In the genomic region with DNA sequence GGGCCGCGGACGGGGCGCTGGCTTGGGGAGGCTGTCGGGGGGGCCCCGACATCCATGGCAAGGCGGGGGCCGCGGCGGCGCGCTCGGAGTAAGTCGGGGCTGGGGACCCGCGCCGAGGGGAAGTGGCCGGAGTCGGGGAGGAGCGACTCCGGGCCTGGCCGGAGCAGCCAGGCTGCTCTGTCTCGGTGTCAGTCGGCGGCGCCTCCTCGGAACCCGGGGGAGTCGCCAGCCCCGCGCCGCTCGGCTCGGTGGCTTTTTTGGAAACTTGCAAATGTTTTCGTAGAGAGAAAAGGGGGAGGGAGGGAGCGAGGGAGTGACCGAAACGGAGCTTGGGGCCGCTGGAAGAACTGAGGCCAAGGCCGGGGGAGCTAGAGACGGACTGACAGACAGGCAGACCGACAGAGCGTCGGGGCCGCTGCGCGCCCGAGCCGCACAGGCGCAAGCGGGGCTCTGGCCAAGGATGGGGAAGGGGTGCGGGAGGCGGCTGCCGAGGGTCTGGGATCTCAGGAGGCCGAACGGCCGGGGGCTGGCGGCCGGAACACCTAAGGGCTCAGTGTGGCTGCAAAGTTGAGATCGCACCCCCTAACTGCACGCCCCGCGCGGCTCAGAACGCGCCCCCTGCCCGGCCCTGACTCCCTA, we compare ENCODE assay signal across 9 cellular contexts. TPM values are rescaled to one million over a fixed set of nuclear protein-coding genes. Genes with fewer than 3 reads are reported as not detected.
DNase-seq lines count a peak whose midpoint lies in the region; ATAC-seq and TF ChIP-seq lines count a peak whose summit lies in the region.
"Had no signal": no experiment of that assay in that cellular context is flagged by ENCODE, and none has a peak within 500 bp of the region (broad histone marks: within the 10 kb centered on the region; RNA-seq: fewer than 3 reads in every experiment).

No MANE protein-coding gene starts in this region.

- H3K9me3 ChIP-seq in SK-N-SH (no peaks in the 10 kb centered on the region), esophagus squamous epithelium (no peaks in the 10 kb centered on the region), neural progenitor cell (ENCODE audit: low read depth) (no peaks in the 10 kb centered on the region)

- no peak for TF ChIP-seq EP300 in SK-N-SH (IDR thresholded peaks at IDR 0.05; ENCODE audit: borderline replicate concordance in 1 of 2, low read depth in 1 of 2, low read length in 1 of 2)

- POLR2A ChIA-PET in SK-N-SH (lab: Yijun Ruan, JAX), result interaction anchor here (0.6 to 1.8 kb wide), 3 partner anchors 27 to 37 kb away, joined by 3 to 6 read pairs (median 3); no protein-coding TSS in a partner anchor

- 0% methylated on average over 7 of the region's 67 CpGs for WGBS in SK-N-SH (ENCODE audit: low lambda C conversion rate)
- 0 to 10% methylated on average over 2 to 3 of the region's 67 CpGs for WGBS in esophagus squamous epithelium, 2 donors

- CTCF ChIA-PET in SK-N-SH (lab: Yijun Ruan, JAX), result interaction anchor here (0.9 to 31.0 kb wide), 7 partner anchors 9 to 394 kb away, joined by 3 to 480 read pairs (median 14); partner anchors contain the start of gene PTH1R

- H3K27me3 ChIP-seq in SK-N-SH (ENCODE audit: insufficient read depth), result peaks cover 22% of the 10 kb centered on the region
- peaks cover 11 to 67% (median 16%) of the 10 kb centered on the region in 4 donors for H3K27me3 ChIP-seq in esophagus squamous epithelium
- peaks cover 88% of the 10 kb centered on the region for H3K27me3 ChIP-seq in neural progenitor cell

- no peaks in the 10 kb centered on the region for H3K36me3 Mint-ChIP-seq in neural progenitor cell

- ATAC-seq in HG02798 (IDR thresholded peaks at IDR 0.05; ENCODE audit: poor library complexity, unreplicated experiment) (no peak), GM21390 (IDR thresholded peaks at IDR 0.05; ENCODE audit: unreplicated experiment) (no peak), HG03521 (IDR thresholded peaks at IDR 0.05; ENCODE audit: unreplicated experiment) (no peak)

- peaks cover 23% of the 10 kb centered on the region for H3K4me1 Mint-ChIP-seq in neural progenitor cell

- H3K4me2 ChIP-seq in SK-N-SH (peak overlapping the region; percentile 82), neural progenitor cell (peak overlapping the region; percentile 89)

- TF ChIP-seq CTCF in GM12865 (IDR thresholded peaks at IDR 0.05; ENCODE audit: insufficient read depth, low read depth, low read length, missing control alignments) (no peak), SK-N-SH (IDR thresholded peaks at IDR 0.05) (no peak), esophagus squamous epithelium (IDR thresholded peaks at IDR 0.05) (no peak), neural progenitor cell (IDR thresholded peaks at IDR 0.05) (no peak)

- no peaks in the 10 kb centered on the region for H3K9me2 ChIP-seq in SK-N-SH

- H3K27me3 Mint-ChIP-seq in neural progenitor cell (ENCODE audit: insufficient read depth, low read depth), result peaks cover 34% of the 10 kb centered on the region

- no peak overlapping the region for H3K9ac ChIP-seq in SK-N-SH
- H3K9ac ChIP-seq in neural progenitor cell, result no peak overlapping the region

- H2AFZ ChIP-seq in SK-N-SH (ENCODE audit: low read depth) (peak overlapping the region; percentile 79), neural progenitor cell (replicated peaks) (peak overlapping the region; percentile 85)

- H3F3A ChIP-seq in SK-N-SH (replicated peaks; ENCODE audit: insufficient read depth) (no peaks in the 10 kb centered on the region), neural progenitor cell (ENCODE audit: low read depth) (peaks cover 22% of the 10 kb centered on the region)

- DNase-seq in GM12865 (ENCODE audit: low read depth), result peak; percentile 12
- DNase-seq in SK-N-SH, result peak; percentile 82
- no peak for DNase-seq in esophagus squamous epithelium (lab: John Stamatoyannopoulos, UW)
- DNase-seq in neural progenitor cell (ENCODE audit: low spot score), result peak; percentile 62
- no peak for DNase-seq in NCI-H446 treated with DMSO at 0.1 percent for 48 hours (lab: John Stamatoyannopoulos, UW)

- H3K27ac ChIP-seq in SK-N-SH (ENCODE audit: low read depth in 2 of 2, low read length in 1 of 2) (no peak overlapping the region), esophagus squamous epithelium (peak overlapping the region; percentile 68 to 83 (median 76)), neural progenitor cell (no peak overlapping the region)

- H3K36me3 ChIP-seq in SK-N-SH (replicated peaks in 1 of 2; ENCODE audit: control insufficient read depth in 1 of 2, insufficient read depth in 2 of 2, low read length in 1 of 2), result no peaks in the 10 kb centered on the region
- H3K36me3 ChIP-seq in esophagus squamous epithelium, result no peaks in the 10 kb centered on the region
- no peaks in the 10 kb centered on the region for H3K36me3 ChIP-seq in neural progenitor cell

- intact Hi-C loops in esophagus squamous epithelium (cut with DNase I), result no loop called here

- TF ChIP-seq RAD21 in SK-N-SH (IDR thresholded peaks at IDR 0.05; ENCODE audit: low read length), result no peak

- H3K4me3 Mint-ChIP-seq in neural progenitor cell, result peak overlapping the region; percentile 88

- H3K79me2 ChIP-seq in SK-N-SH (ENCODE audit: insufficient read depth) (no peaks in the 10 kb centered on the region), neural progenitor cell (ENCODE audit: low read depth) (no peaks in the 10 kb centered on the region)

- H3K9me3 Mint-ChIP-seq in neural progenitor cell, result no peaks in the 10 kb centered on the region

- H3K4me1 ChIP-seq in SK-N-SH (ENCODE audit: control insufficient read depth in 1 of 2, insufficient read depth in 2 of 2, low read depth in 1 of 2, low read length in 1 of 2) (peaks cover 0 to 20% of the 10 kb centered on the region in 2 experiments; a peak in 1 of 4 replicates), esophagus squamous epithelium (peaks cover 10 to 42% (median 16%) of the 10 kb centered on the region in 3 donors), neural progenitor cell (peaks cover 19% of the 10 kb centered on the region)

- no peak overlapping the region for H3K27ac Mint-ChIP-seq in neural progenitor cell

- no peaks in the 10 kb centered on the region for H4K20me1 ChIP-seq in SK-N-SH (ENCODE audit: insufficient read depth)
- peaks cover 37% of the 10 kb centered on the region for H4K20me1 ChIP-seq in neural progenitor cell (ENCODE audit: low read depth)

- TF ChIP-seq POLR2A in esophagus squamous epithelium (IDR thresholded peaks at IDR 0.05), result no peak

- no peak overlapping the region; the same call in 1 of the 2 replicates for H3K4me3 ChIP-seq in GM12865 (ENCODE audit: low read depth, low read length)
- H3K4me3 ChIP-seq in SK-N-SH (ENCODE audit: low read depth in 2 of 2, low read length in 1 of 2), result peak overlapping the region; percentile 44 to 64
- peak overlapping the region; percentile 38 to 74 (median 57) for H3K4me3 ChIP-seq in esophagus squamous epithelium
- peak overlapping the region; percentile 58 for H3K4me3 ChIP-seq in neural progenitor cell

TF ChIP-seq in SK-N-SH, 30 proteins besides CTCF, POLR2A, EP300 and RAD21:
- peak; percentile 87; the same call in 1 of the 2 replicates for TF ChIP-seq EZH2phosphoT487 (IDR thresholded peaks at IDR 0.05; ENCODE audit: borderline replicate concordance, low read depth)
- TF ChIP-seq, protein P1, sequence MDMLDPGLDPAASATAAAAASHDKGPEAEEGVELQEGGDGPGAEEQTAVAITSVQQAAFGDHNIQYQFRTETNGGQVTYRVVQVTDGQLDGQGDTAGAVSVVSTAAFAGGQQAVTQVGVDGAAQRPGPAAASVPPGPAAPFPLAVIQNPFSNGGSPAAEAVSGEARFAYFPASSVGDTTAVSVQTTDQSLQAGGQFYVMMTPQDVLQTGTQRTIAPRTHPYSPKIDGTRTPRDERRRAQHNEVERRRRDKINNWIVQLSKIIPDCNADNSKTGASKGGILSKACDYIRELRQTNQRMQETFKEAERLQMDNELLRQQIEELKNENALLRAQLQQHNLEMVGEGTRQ (IDR thresholded peaks at IDR 0.05; ENCODE audit: borderline replicate concordance, low read depth, low read length), result no peak
- TF ChIP-seq NRF1 (IDR thresholded peaks at IDR 0.05; ENCODE audit: low read depth, low read length), result no peak
- TF ChIP-seq, protein P2, sequence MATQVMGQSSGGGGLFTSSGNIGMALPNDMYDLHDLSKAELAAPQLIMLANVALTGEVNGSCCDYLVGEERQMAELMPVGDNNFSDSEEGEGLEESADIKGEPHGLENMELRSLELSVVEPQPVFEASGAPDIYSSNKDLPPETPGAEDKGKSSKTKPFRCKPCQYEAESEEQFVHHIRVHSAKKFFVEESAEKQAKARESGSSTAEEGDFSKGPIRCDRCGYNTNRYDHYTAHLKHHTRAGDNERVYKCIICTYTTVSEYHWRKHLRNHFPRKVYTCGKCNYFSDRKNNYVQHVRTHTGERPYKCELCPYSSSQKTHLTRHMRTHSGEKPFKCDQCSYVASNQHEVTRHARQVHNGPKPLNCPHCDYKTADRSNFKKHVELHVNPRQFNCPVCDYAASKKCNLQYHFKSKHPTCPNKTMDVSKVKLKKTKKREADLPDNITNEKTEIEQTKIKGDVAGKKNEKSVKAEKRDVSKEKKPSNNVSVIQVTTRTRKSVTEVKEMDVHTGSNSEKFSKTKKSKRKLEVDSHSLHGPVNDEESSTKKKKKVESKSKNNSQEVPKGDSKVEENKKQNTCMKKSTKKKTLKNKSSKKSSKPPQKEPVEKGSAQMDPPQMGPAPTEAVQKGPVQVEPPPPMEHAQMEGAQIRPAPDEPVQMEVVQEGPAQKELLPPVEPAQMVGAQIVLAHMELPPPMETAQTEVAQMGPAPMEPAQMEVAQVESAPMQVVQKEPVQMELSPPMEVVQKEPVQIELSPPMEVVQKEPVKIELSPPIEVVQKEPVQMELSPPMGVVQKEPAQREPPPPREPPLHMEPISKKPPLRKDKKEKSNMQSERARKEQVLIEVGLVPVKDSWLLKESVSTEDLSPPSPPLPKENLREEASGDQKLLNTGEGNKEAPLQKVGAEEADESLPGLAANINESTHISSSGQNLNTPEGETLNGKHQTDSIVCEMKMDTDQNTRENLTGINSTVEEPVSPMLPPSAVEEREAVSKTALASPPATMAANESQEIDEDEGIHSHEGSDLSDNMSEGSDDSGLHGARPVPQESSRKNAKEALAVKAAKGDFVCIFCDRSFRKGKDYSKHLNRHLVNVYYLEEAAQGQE (IDR thresholded peaks at IDR 0.05; ENCODE audit: low read depth, low read length), result no peak
- TF ChIP-seq FOXM1 (IDR thresholded peaks at IDR 0.05; ENCODE audit: low read depth), result no peak
- no peak for TF ChIP-seq RCOR1 (IDR thresholded peaks at IDR 0.05; ENCODE audit: low read length)
- TF ChIP-seq TAF1 (IDR thresholded peaks at IDR 0.05; ENCODE audit: borderline replicate concordance, low read depth, low read length), result no peak

RNA-seq across cellular contexts. Expression of gene PTH1R, which starts 5.0 kb away (rescaled TPM):
- 0.07 and 0.34 TPM in 2 replicates for polyA plus RNA-seq in SK-N-SH (2012; rRNA removed)
- polyA plus RNA-seq in SK-N-SH (2012; cell fraction: cytosol; rRNA removed), result 0.18 and 0.49 TPM in 2 replicates
- 0.61 TPM in 2 replicates for polyA plus RNA-seq in SK-N-SH (2012; cell fraction: nucleus; rRNA removed)
- 1 to 10 TPM in 3 of 4 donors, under 1 TPM in 1; 0.40 to 1.9 (median 1.5) TPM for total RNA-seq in esophagus squamous epithelium
- 0.43 TPM in 1 of 2 replicates, not detected in the other for total RNA-seq in neural progenitor cell (ENCODE audit: low replicate concordance)
- total RNA-seq: T-helper 2 cell treated with Interferon-gamma antibody and Interleukin-4, amounts not matched to agents 100 ng/mL and 5 ng/mL, for 36 hours had no signal

RNA-seq across cellular contexts. Expression of gene MYL3, which starts 19.3 kb away (rescaled TPM):
- not detected in 2 replicates for polyA plus RNA-seq in SK-N-SH (2012; rRNA removed)
- not detected in 2 replicates for polyA plus RNA-seq in SK-N-SH (2012; cell fraction: cytosol; rRNA removed)
- not detected in 2 replicates for polyA plus RNA-seq in SK-N-SH (2012; cell fraction: nucleus; rRNA removed)
- total RNA-seq in esophagus squamous epithelium, result 1 to 10 TPM in 1 of 4 donors, under 1 TPM in 1, not detected in 2; 0.38 to 1.1 TPM
- not detected in 2 replicates for total RNA-seq in neural progenitor cell (ENCODE audit: low replicate concordance)
- total RNA-seq: T-helper 2 cell treated with Interferon-gamma antibody and Interleukin-4, amounts not matched to agents 100 ng/mL and 5 ng/mL, for 36 hours had no signal

Comparison
In these comparisons a context has a peak if more than half of its experiments do, and no peak if none do; other contexts are left out.
1. DNase-seq: peak in GM12865 (single experiment), SK-N-SH (single experiment) and neural progenitor cell (single experiment); none in esophagus squamous epithelium (single experiment) and NCI-H446 treated with DMSO at 0.1 percent for 48 hours (single experiment).
2. H3K27ac ChIP-seq: peak in esophagus squamous epithelium (4 of 4); none in SK-N-SH (0 of 2) and neural progenitor cell (single experiment).